ENCODE assay signal across 21 cellular contexts in the genomic region with DNA sequence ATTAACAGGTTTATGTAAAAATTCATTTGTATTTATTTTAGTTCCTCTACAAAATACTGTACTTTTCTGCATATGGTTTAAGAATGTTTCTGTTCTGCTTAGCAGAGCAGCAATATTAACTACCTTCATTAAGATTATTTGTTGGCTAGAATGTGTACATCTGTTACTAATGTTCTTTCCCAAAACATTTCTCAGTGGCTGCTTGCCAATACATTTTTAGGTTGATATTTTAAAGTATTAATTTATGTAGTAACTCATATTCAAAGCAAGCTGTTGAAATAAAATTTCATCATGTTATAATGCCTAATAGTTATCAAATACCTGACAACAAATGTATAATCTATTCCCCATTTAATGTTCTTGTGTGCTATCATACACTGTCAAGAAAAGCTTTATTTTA.
"Had no signal": no experiment of that assay in that cellular context is flagged by ENCODE, and none has a peak within 500 bp of the region (broad histone marks: within the 10 kb centered on the region; RNA-seq: fewer than 3 reads in every experiment).

No MANE protein-coding gene starts in this region.

- DNase-seq: activated CD4-positive, alpha-beta T cell treated with anti-CD3 and anti-CD28 coated beads, Interleukin-2, amount 10 ng/mL, durations not matched to agents 7 days and 5 days; activated CD8-positive, alpha-beta memory T cell treated with anti-CD3 and anti-CD28 coated beads, Interleukin-2, amount 50 U/mL, for 4 hours; activated naive CD4-positive, alpha-beta T cell treated with anti-CD3 and anti-CD28 coated beads, Interleukin-2, amount 10 ng/mL, durations not matched to agents 7 days and 5 days; activated naive CD8-positive, alpha-beta T cell treated with anti-CD3 and anti-CD28 coated beads, Interleukin-2, amount 50 U/mL, for 24 hours; activated T-cell treated with anti-CD3 and anti-CD28 coated beads, Interleukin-2, amount 50 U/mL, for 4 hours; aorta; effector CD8-positive, alpha-beta T cell; heart right ventricle; kidney glomerular epithelial cell; left ventricle myocardium superior; naive B cell; right cardiac atrium; stimulated activated CD4-positive, alpha-beta T cell treated with anti-CD3 and anti-CD28 coated beads, Interleukin-4, amount 100 ng/mL, for 4 hours; testis; upper lobe of left lung had no signal

- H3K4me1 Mint-ChIP-seq: activated CD4-positive, alpha-beta T cell treated with anti-CD3 and anti-CD28 coated beads, Interleukin-2, amount 10 ng/mL, durations not matched to agents 7 days and 5 days; activated naive CD4-positive, alpha-beta T cell treated with anti-CD3 and anti-CD28 coated beads, Interleukin-2, amount 10 ng/mL, durations not matched to agents 7 days and 5 days; naive B cell; neural crest cell had no signal

- H3K4me3 Mint-ChIP-seq: activated CD4-positive, alpha-beta T cell treated with anti-CD3 and anti-CD28 coated beads, Interleukin-2, amount 10 ng/mL, durations not matched to agents 7 days and 5 days; activated naive CD4-positive, alpha-beta T cell treated with anti-CD3 and anti-CD28 coated beads, Interleukin-2, amount 10 ng/mL, durations not matched to agents 7 days and 5 days; activated naive CD8-positive, alpha-beta T cell treated with anti-CD3 and anti-CD28 coated beads, Interleukin-2, amount 50 U/mL, for 24 hours; activated T-cell treated with anti-CD3 and anti-CD28 coated beads, Interleukin-2, amount 50 U/mL, for 4 hours; dendritic cell treated with granulocyte-macrophage colony-stimulating factor and Interleukin-4, amounts not matched to agents 40 ng/mL and 50 ng/mL, for 4 days; naive B cell; neural crest cell; stimulated activated memory B cell treated with anti-CD40 and anti-IgM and Interleukin-4, amounts not matched to agents 10 μg/mL and 1 μg/mL and 100 μg/mL, for 72 hours; T-helper 1 cell treated with Interleukin-12 subunit alpha and Interleukin-12 subunit beta and Interleukin-4 antibody, amounts not matched to agents 30 μg/mL and 1 μg/mL, for 36 hours had no signal

- H3K27me3 ChIP-seq: heart right ventricle, testis, upper lobe of left lung had no signal

- H3K27ac ChIP-seq: heart right ventricle, prostate gland, testis, upper lobe of left lung had no signal

- H3K4me1 ChIP-seq: prostate gland, testis, upper lobe of left lung had no signal

- H3K9me3 ChIP-seq: heart right ventricle, prostate gland, testis, upper lobe of left lung had no signal

- H3K27me3 Mint-ChIP-seq: activated CD4-positive, alpha-beta T cell treated with anti-CD3 and anti-CD28 coated beads, Interleukin-2, amount 10 ng/mL, durations not matched to agents 7 days and 5 days; activated naive CD4-positive, alpha-beta T cell treated with anti-CD3 and anti-CD28 coated beads, Interleukin-2, amount 10 ng/mL, durations not matched to agents 7 days and 5 days; activated naive CD8-positive, alpha-beta T cell treated with anti-CD3 and anti-CD28 coated beads, Interleukin-2, amount 50 U/mL, for 24 hours; dendritic cell treated with granulocyte-macrophage colony-stimulating factor and Interleukin-4, amounts not matched to agents 40 ng/mL and 50 ng/mL, for 4 days; naive B cell; stimulated activated memory B cell treated with anti-CD40 and anti-IgM and Interleukin-4, amounts not matched to agents 10 μg/mL and 1 μg/mL and 100 μg/mL, for 72 hours had no signal

- H3K36me3 ChIP-seq: prostate gland had no signal

- ATAC-seq: activated naive CD8-positive, alpha-beta T cell treated with anti-CD3 and anti-CD28 coated beads, Interleukin-2, amount 50 U/mL, for 24 hours; activated T-cell treated with anti-CD3 and anti-CD28 coated beads, Interleukin-2, amount 50 U/mL, for 4 hours; esophagus mucosa; heart right ventricle; left ventricle myocardium superior; right cardiac atrium; stimulated activated memory B cell treated with anti-CD40 and anti-IgM and Interleukin-4, amounts not matched to agents 10 μg/mL and 1 μg/mL and 100 μg/mL, for 72 hours had no signal

- H3K27ac Mint-ChIP-seq: activated CD4-positive, alpha-beta T cell treated with anti-CD3 and anti-CD28 coated beads, Interleukin-2, amount 10 ng/mL, durations not matched to agents 7 days and 5 days; activated naive CD4-positive, alpha-beta T cell treated with anti-CD3 and anti-CD28 coated beads, Interleukin-2, amount 10 ng/mL, durations not matched to agents 7 days and 5 days; activated naive CD8-positive, alpha-beta T cell treated with anti-CD3 and anti-CD28 coated beads, Interleukin-2, amount 50 U/mL, for 24 hours; dendritic cell treated with granulocyte-macrophage colony-stimulating factor and Interleukin-4, amounts not matched to agents 40 ng/mL and 50 ng/mL, for 4 days; stimulated activated memory B cell treated with anti-CD40 and anti-IgM and Interleukin-4, amounts not matched to agents 10 μg/mL and 1 μg/mL and 100 μg/mL, for 72 hours; T-helper 1 cell treated with Interleukin-12 subunit alpha and Interleukin-12 subunit beta and Interleukin-4 antibody, amounts not matched to agents 30 μg/mL and 1 μg/mL, for 36 hours had no signal

- H3K4me3 ChIP-seq: heart right ventricle, prostate gland, testis, upper lobe of left lung had no signal

- H3K9me3 Mint-ChIP-seq: activated CD4-positive, alpha-beta T cell treated with anti-CD3 and anti-CD28 coated beads, Interleukin-2, amount 10 ng/mL, durations not matched to agents 7 days and 5 days; activated naive CD4-positive, alpha-beta T cell treated with anti-CD3 and anti-CD28 coated beads, Interleukin-2, amount 10 ng/mL, durations not matched to agents 7 days and 5 days; activated naive CD8-positive, alpha-beta T cell treated with anti-CD3 and anti-CD28 coated beads, Interleukin-2, amount 50 U/mL, for 24 hours; activated T-cell treated with anti-CD3 and anti-CD28 coated beads, Interleukin-2, amount 50 U/mL, for 4 hours; dendritic cell treated with granulocyte-macrophage colony-stimulating factor and Interleukin-4, amounts not matched to agents 40 ng/mL and 50 ng/mL, for 4 days; naive B cell; neural crest cell; stimulated activated memory B cell treated with anti-CD40 and anti-IgM and Interleukin-4, amounts not matched to agents 10 μg/mL and 1 μg/mL and 100 μg/mL, for 72 hours; T-helper 1 cell treated with Interleukin-12 subunit alpha and Interleukin-12 subunit beta and Interleukin-4 antibody, amounts not matched to agents 30 μg/mL and 1 μg/mL, for 36 hours had no signal
